1 cellular context compared by ENCODE assay signal in genomic region chr11:19873730-19874129, GRCh38.
TF ChIP-seq lines count a peak whose summit lies in the region.

No MANE protein-coding gene starts in this region.

TF ChIP-seq in WTC11, 78 proteins besides CTCF, POLR2A, EP300 and RAD21 (continued from another document):
- TF ChIP-seq FOXP4 (CRISPR knock-in tag; IDR thresholded peaks at IDR 0.05) (0 out of 2 replicates have a peak, but pooled peaks have one; percentile 46), TEAD1 (CRISPR knock-in tag; IDR thresholded peaks at IDR 0.05) (no peak)
